Comparison of ENCODE assay signal across 19 cellular contexts in the genomic region with DNA sequence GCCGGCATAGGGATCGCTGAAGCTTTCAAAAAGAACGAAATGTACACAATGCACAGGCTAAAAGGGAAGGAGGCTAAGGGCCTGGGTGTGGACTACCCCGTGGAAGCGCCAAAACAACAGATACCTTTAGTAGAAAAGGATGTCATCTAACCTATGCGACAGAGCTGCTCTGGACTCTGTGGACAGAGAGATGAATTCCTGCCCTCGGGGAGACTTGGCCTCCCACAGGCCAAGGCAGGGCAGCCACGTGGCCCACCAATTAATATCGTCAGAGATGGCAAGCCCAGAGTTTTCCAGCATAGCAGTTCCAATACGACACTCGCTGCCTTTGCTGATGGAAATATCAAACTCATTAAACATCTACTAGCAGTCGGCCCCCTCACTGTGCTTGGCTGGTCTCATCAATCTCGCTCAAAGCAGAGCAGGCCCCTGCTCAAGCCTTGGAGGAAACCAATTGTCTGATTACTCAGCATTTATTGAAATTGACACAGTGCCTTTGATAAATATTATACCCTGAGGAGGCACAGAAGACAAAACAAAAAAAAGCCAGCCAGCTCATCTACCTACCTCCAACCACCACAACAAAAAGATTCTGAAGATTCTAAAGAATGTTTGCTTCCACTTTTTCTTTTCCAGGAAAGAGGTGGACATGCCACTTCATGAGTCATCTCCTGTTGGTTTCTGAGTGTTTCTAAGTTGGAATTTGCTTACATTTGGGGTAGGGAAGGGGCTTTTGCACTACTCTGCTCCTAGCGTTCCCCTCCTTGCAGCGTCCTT.
DNase-seq lines count a peak whose midpoint lies in the region; ATAC-seq, FAIRE-seq and TF ChIP-seq lines count a peak whose summit lies in the region.
"Had no signal": no experiment of that assay in that cellular context is flagged by ENCODE, and none has a peak within 500 bp of the region (broad histone marks: within the 10 kb centered on the region; RNA-seq: fewer than 3 reads in every experiment).

No MANE protein-coding gene starts in this region.

- peak overlapping the region; percentile 20 for H2AK5ac ChIP-seq in mesendoderm (ENCODE audit: low read length)

- H3K56ac ChIP-seq in mesendoderm (ENCODE audit: low read length), result peak overlapping the region; percentile 11

- ATAC-seq in GM21786 (IDR thresholded peaks at IDR 0.05; ENCODE audit: unreplicated experiment) (no peak), GM21515 (IDR thresholded peaks at IDR 0.05; ENCODE audit: unreplicated experiment) (no peak)
- no peak for ATAC-seq in stimulated activated naive CD8-positive, alpha-beta T cell treated with anti-CD3 and anti-CD28 coated beads, Interleukin-15, Interleukin-2, amounts not matched to agents 100 U/mL and 50 U/mL, for 24 hours
- ATAC-seq: pancreas had no signal

- no peak overlapping the region for H2BK120ac ChIP-seq in mesendoderm (ENCODE audit: low read depth, low read length)

- H3K4me3 ChIP-seq in coronary artery (no peak overlapping the region), mesendoderm (ENCODE audit: low read length) (no peak overlapping the region)
- H3K4me3 ChIP-seq: pancreas, Peyer's patch, uterus had no signal

- DNase-seq in H4 (ENCODE audit: low spot score) (peak; percentile 37), RCC 7860 (ENCODE audit: low spot score) (peak; percentile 8), coronary artery (ENCODE audit: low spot score) (peak; percentile 28), mesendoderm (peak; percentile 64), midbrain (lab: John Stamatoyannopoulos, UW) (no peak)
- no peak for DNase-seq in stimulated activated naive CD8-positive, alpha-beta T cell treated with anti-CD3 and anti-CD28 coated beads, Interleukin-15, Interleukin-2, amounts not matched to agents 100 U/mL and 50 U/mL, for 24 hours
- DNase-seq: activated CD4-positive, alpha-beta T cell treated with anti-CD3 and anti-CD28 coated beads, Interleukin-2, amount 10 ng/mL, durations not matched to agents 7 days and 5 days; activated gamma-delta T cell treated with Interleukin-2 at 50 U/mL for 16 hours; AML-193; aorta; naive B cell; NCI-H2171; pancreas; Peyer's patch; stimulated activated CD4-positive, alpha-beta T cell treated with anti-CD3 and anti-CD28 coated beads, Interleukin-2, amount 100 ng/mL, for 48 hours; uterus had no signal

- peaks cover 20% of the 10 kb centered on the region for H3K4me1 ChIP-seq in mesendoderm (ENCODE audit: control insufficient read depth, low read depth, low read length)
- H3K4me1 ChIP-seq: pancreas, Peyer's patch, uterus had no signal

- H2BK5ac ChIP-seq in mesendoderm (ENCODE audit: low read length), result peak overlapping the region; percentile 31

- H3K79me2 ChIP-seq in mesendoderm (ENCODE audit: control insufficient read depth, insufficient read depth, low read length), result no peaks in the 10 kb centered on the region

- H3K36me3 ChIP-seq in mesendoderm (ENCODE audit: control insufficient read depth, insufficient read depth, low read length), result no peaks in the 10 kb centered on the region
- H3K36me3 ChIP-seq: uterus had no signal

- H3K27ac ChIP-seq in coronary artery, result no peak overlapping the region
- no peak overlapping the region for H3K27ac ChIP-seq in mesendoderm (ENCODE audit: low read depth, low read length)
- H3K27ac ChIP-seq: pancreas, Peyer's patch, uterus had no signal

- FAIRE-seq in RCC 7860 (lab: Jason Lieb, UNC), result no peak
- FAIRE-seq: G401.6, pancreas had no signal

- H4K8ac ChIP-seq in mesendoderm (ENCODE audit: low read depth, low read length), result no peak overlapping the region

- peak overlapping the region; percentile 3 for H3K18ac ChIP-seq in mesendoderm (ENCODE audit: low read length)

- no peak overlapping the region for H3K4ac ChIP-seq in mesendoderm (ENCODE audit: low read depth, low read length)

- no peak overlapping the region for H4K5ac ChIP-seq in mesendoderm (ENCODE audit: low read length)

- no peak for TF ChIP-seq CTCF in coronary artery (IDR thresholded peaks at IDR 0.05)

- H3K27me3 ChIP-seq in mesendoderm (ENCODE audit: insufficient read depth, low read length, poor library complexity), result no peaks in the 10 kb centered on the region
- H3K27me3 ChIP-seq: pancreas, Peyer's patch, uterus had no signal

- no CpG with 5 or more reads among the region's 15 CpGs for WGBS in mesendoderm (ENCODE audit: extremely low coverage, insufficient coverage, low lambda C conversion rate)

- H3K4me2 ChIP-seq in mesendoderm (ENCODE audit: low read length), result no peak overlapping the region

- no peak overlapping the region for H2BK15ac ChIP-seq in mesendoderm (replicated peaks; ENCODE audit: low read depth)

- no peak overlapping the region for H3K9ac ChIP-seq in mesendoderm (ENCODE audit: low read length)

- no peaks in the 10 kb centered on the region for H3K79me1 ChIP-seq in mesendoderm (ENCODE audit: low read length)

- no peak overlapping the region for H3K23ac ChIP-seq in mesendoderm (ENCODE audit: low read length)

Comparison
In these comparisons a context has a peak if more than half of its experiments do, and no peak if none do; other contexts are left out.
1. DNase-seq: peak in H4 (single experiment), RCC 7860 (single experiment), coronary artery (single experiment) and mesendoderm (single experiment); none in stimulated activated naive CD8-positive, alpha-beta T cell treated with anti-CD3 and anti-CD28 coated beads, Interleukin-15, Interleukin-2, amounts not matched to agents 100 U/mL and 50 U/mL, for 24 hours (single experiment) and midbrain (single experiment).